In the genomic region with DNA sequence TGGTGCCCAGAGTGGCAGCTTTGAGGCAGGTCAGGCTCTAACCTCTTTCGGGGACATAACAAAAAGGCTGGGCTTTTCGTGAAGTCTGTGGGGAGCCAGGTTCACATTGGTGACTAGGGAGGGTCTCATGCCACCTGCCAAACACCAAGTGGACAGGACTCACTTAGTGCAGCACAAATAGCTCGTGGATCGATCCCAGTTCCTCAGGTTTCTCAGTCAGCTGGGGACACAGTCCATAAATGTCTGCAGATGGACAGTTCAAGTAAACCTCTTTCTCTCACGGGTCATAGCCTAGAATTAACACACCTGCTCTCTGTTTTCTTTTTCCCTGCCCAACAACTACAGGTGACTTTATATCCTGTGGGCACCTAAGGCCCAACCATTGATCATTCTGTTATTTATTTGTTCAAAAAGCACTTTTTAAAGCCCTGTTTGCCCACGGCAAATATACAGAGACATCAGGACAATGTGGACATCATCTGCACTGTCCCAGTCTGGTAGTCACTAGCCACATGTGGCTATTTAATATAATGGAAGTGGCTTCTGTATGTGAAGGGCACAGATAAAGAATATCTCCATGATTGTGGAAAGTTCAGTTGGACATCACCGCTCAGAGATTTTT, we compare ENCODE assay signal across 13 cellular contexts. TPM values are rescaled to one million over a fixed set of nuclear protein-coding genes. Genes with fewer than 3 reads are reported as not detected.
DNase-seq lines count a peak whose midpoint lies in the region; ATAC-seq and TF ChIP-seq lines count a peak whose summit lies in the region.
"Had no signal": no experiment of that assay in that cellular context is flagged by ENCODE, and none has a peak within 500 bp of the region (broad histone marks: within the 10 kb centered on the region; RNA-seq: fewer than 3 reads in every experiment).

No MANE protein-coding gene starts in this region.

- WGBS in stomach, 5 donors = 48 to 61% (median 59%) methylated on average over 7 of the region's 7 CpGs
- 77 to 87% (median 79%) methylated on average over 7 of the region's 7 CpGs for WGBS in ovary, 3 donors

- intact Hi-C loops in stomach (cut with DNase I; ENCODE audit: low total_unique reads) (no loop called here), uterus (cut with DNase I; ENCODE audit: low total_unique reads) (no loop called here), ovary (cut with DNase I) (no loop called here)

- H3K27ac Mint-ChIP-seq in activated naive CD4-positive, alpha-beta T cell treated with anti-CD3 and anti-CD28 coated beads, Interleukin-2, amount 10 ng/mL, durations not matched to agents 7 days and 5 days = no peak overlapping the region
- H3K27ac Mint-ChIP-seq in endothelial cell (ENCODE audit: unreplicated experiment) = peak overlapping the region; percentile 48
- H3K27ac Mint-ChIP-seq: activated naive CD4-positive, alpha-beta T cell treated with anti-CD3 and anti-CD28 coated beads, Interleukin-2, amount 50 U/mL, for 72 hours had no signal

- TF ChIP-seq EP300 in stomach (IDR thresholded peaks at IDR 0.05) = no peak
- no peak for TF ChIP-seq EP300 in ovary (IDR thresholded peaks at IDR 0.05)

- H3K27me3 Mint-ChIP-seq in activated naive CD4-positive, alpha-beta T cell treated with anti-CD3 and anti-CD28 coated beads, Interleukin-2, amount 10 ng/mL, durations not matched to agents 7 days and 5 days = no peaks in the 10 kb centered on the region
- H3K27me3 Mint-ChIP-seq in endothelial cell (ENCODE audit: unreplicated experiment) = peaks cover 2% of the 10 kb centered on the region

- H3K9me3 ChIP-seq in stomach = no peaks in the 10 kb centered on the region
- H3K9me3 ChIP-seq in uterus = no peaks in the 10 kb centered on the region
- H3K9me3 ChIP-seq in ovary = no peaks in the 10 kb centered on the region
- H3K9me3 ChIP-seq: SJSA1 had no signal

- DNase-seq in activated naive CD4-positive, alpha-beta T cell treated with anti-CD3 and anti-CD28 coated beads, Interleukin-2, amount 10 ng/mL, durations not matched to agents 7 days and 5 days = peak; percentile 7
- no peak for DNase-seq in activated naive CD4-positive, alpha-beta T cell treated with anti-CD3 and anti-CD28 coated beads, Interleukin-2, amount 50 U/mL, for 16 hours
- DNase-seq in NCI-H2196 treated with DMSO at 0.1 percent for 48 hours (lab: John Stamatoyannopoulos, UW; ENCODE audit: unreplicated experiment) (peak; percentile 19), endothelial cell (ENCODE audit: low spot score) (no peak), stomach (no peak), uterus (no peak), ovary (no peak)
- DNase-seq: cerebellar nuclear complex, NCI-H1048 had no signal

- H3K9me3 Mint-ChIP-seq in activated naive CD4-positive, alpha-beta T cell treated with anti-CD3 and anti-CD28 coated beads, Interleukin-2, amount 10 ng/mL, durations not matched to agents 7 days and 5 days = no peaks in the 10 kb centered on the region
- no peaks in the 10 kb centered on the region for H3K9me3 Mint-ChIP-seq in endothelial cell (ENCODE audit: unreplicated experiment)
- H3K9me3 Mint-ChIP-seq: activated naive CD4-positive, alpha-beta T cell treated with anti-CD3 and anti-CD28 coated beads, Interleukin-2, amount 50 U/mL, for 72 hours had no signal

- H3K4me3 Mint-ChIP-seq in activated naive CD4-positive, alpha-beta T cell treated with anti-CD3 and anti-CD28 coated beads, Interleukin-2, amount 10 ng/mL, durations not matched to agents 7 days and 5 days = no peak overlapping the region
- peak overlapping the region; percentile 13 for H3K4me3 Mint-ChIP-seq in endothelial cell (ENCODE audit: unreplicated experiment)

- H3K4me3 ChIP-seq in stomach (no peak overlapping the region), uterus (no peak overlapping the region), ovary (no peak overlapping the region)
- H3K4me3 ChIP-seq: GM12878, SJSA1 had no signal

- H3K27ac ChIP-seq in stomach (peak overlapping the region in 3 of 5 donors; percentile 7 to 32 (median 8)), uterus (no peak overlapping the region), ovary (no peak overlapping the region)
- H3K27ac ChIP-seq: SJSA1 had no signal

- peaks cover 2 to 18% (median 8%) of the 10 kb centered on the region in 4 donors for H3K4me1 ChIP-seq in stomach
- no peaks in the 10 kb centered on the region for H3K4me1 ChIP-seq in uterus
- H3K4me1 ChIP-seq in ovary (ENCODE audit: insufficient read depth) = peaks cover under 1% of the 10 kb centered on the region

- TF ChIP-seq CTCF in endothelial cell (IDR thresholded peaks at IDR 0.05; ENCODE audit: unreplicated experiment) (no peak), stomach (IDR thresholded peaks at IDR 0.05) (no peak), uterus (IDR thresholded peaks at IDR 0.05) (no peak), ovary (IDR thresholded peaks at IDR 0.05) (no peak)

- no peak for TF ChIP-seq POLR2A in stomach (IDR thresholded peaks at IDR 0.05)
- no peak for TF ChIP-seq POLR2A in uterus (IDR thresholded peaks at IDR 0.05)
- TF ChIP-seq POLR2A in ovary (IDR thresholded peaks at IDR 0.05) = no peak

- H3K36me3 ChIP-seq in stomach (peaks cover 69 to 84% (median 83%) of the 10 kb centered on the region in 4 donors), uterus (no peaks in the 10 kb centered on the region), ovary (no peaks in the 10 kb centered on the region)

- no peak for ATAC-seq in HG03025 (IDR thresholded peaks at IDR 0.05; ENCODE audit: low FRiP score, unreplicated experiment)

- no peaks in the 10 kb centered on the region for H3K4me1 Mint-ChIP-seq in activated naive CD4-positive, alpha-beta T cell treated with anti-CD3 and anti-CD28 coated beads, Interleukin-2, amount 10 ng/mL, durations not matched to agents 7 days and 5 days
- H3K4me1 Mint-ChIP-seq in endothelial cell (ENCODE audit: unreplicated experiment) = peaks cover 19% of the 10 kb centered on the region

- no peaks in the 10 kb centered on the region for H3K27me3 ChIP-seq in stomach
- H3K27me3 ChIP-seq in uterus = no peaks in the 10 kb centered on the region
- H3K27me3 ChIP-seq in ovary = no peaks in the 10 kb centered on the region
- H3K27me3 ChIP-seq: SJSA1 had no signal

- CTCF ChIA-PET in activated naive CD4-positive, alpha-beta T cell treated with anti-CD3 and anti-CD28 coated beads, Interleukin-2, amount 10 ng/mL, durations not matched to agents 7 days and 5 days (lab: Charles Lee) = no interaction called here

- peaks cover 58% of the 10 kb centered on the region for H3K36me3 Mint-ChIP-seq in activated naive CD4-positive, alpha-beta T cell treated with anti-CD3 and anti-CD28 coated beads, Interleukin-2, amount 10 ng/mL, durations not matched to agents 7 days and 5 days
- peaks cover 55% of the 10 kb centered on the region for H3K36me3 Mint-ChIP-seq in endothelial cell (ENCODE audit: low read depth, unreplicated experiment)

RNA-seq across cellular contexts. Expression of a gene that starts 53.5 kb away (rescaled TPM):
- total RNA-seq in endothelial cell (ENCODE audit: unreplicated experiment) (184 TPM), stomach (100 to 1,000 TPM; 224 to 739 (median 358) TPM), uterus (100 to 1,000 TPM in 3 of 4 donors, 10 to 100 TPM in 1; 96.5 to 170 (median 117) TPM), ovary (100 to 1,000 TPM in 6 of 7 donors, 10 to 100 TPM in 1; 96.1 to 267 (median 171) TPM)
- polyA plus RNA-seq in stomach (100 to 1,000 TPM; 128 to 171 (median 161) TPM), ovary (100 to 1,000 TPM in 1 of 2 donors, 10 to 100 TPM in 1; 70.6 to 254 TPM)

Comparison
In these comparisons a context has a peak if more than half of its experiments do, and no peak if none do; other contexts are left out.
1. DNase-seq: peak in activated naive CD4-positive, alpha-beta T cell treated with anti-CD3 and anti-CD28 coated beads, Interleukin-2, amount 10 ng/mL, durations not matched to agents 7 days and 5 days (single experiment) and NCI-H2196 treated with DMSO at 0.1 percent for 48 hours (single experiment); none in activated naive CD4-positive, alpha-beta T cell treated with anti-CD3 and anti-CD28 coated beads, Interleukin-2, amount 50 U/mL, for 16 hours (single experiment), endothelial cell (single experiment), stomach (single experiment), uterus (0 of 2) and ovary (0 of 5).
2. H3K27ac ChIP-seq: peak in stomach (3 of 5); none in uterus (0 of 2) and ovary (0 of 2).